ENCODE assay signal across 1 cellular context in the genomic region with DNA sequence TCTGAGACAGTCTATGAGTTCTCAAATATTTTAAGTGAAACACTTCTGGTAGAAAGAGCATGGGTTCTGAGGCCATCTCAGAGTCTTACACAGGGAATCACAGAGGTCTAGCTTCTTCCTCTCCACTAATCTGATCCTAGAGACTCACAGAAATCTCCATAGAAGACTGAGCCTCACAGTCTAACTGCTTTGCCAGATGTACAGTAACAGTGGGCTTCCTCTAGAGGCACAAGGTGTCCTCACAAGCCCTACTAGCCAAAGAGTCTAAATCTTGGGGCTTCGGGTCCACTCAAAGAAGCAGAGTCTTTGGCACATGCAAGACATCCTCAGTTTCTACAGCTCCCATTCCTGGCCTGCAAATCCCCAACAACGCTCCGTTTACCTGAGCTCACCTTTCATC.
TF ChIP-seq lines count a peak whose summit lies in the region.

No MANE protein-coding gene starts in this region.

TF ChIP-seq in K562, 482 proteins besides CTCF, POLR2A, EP300 and RAD21:
- no peak for TF ChIP-seq ILF3 (IDR thresholded peaks at IDR 0.05; ENCODE audit: borderline replicate concordance)
TF ChIP-seq in K562: peak in this region for 0.
